ENCODE assay signal across 25 cellular contexts in the genomic region with DNA sequence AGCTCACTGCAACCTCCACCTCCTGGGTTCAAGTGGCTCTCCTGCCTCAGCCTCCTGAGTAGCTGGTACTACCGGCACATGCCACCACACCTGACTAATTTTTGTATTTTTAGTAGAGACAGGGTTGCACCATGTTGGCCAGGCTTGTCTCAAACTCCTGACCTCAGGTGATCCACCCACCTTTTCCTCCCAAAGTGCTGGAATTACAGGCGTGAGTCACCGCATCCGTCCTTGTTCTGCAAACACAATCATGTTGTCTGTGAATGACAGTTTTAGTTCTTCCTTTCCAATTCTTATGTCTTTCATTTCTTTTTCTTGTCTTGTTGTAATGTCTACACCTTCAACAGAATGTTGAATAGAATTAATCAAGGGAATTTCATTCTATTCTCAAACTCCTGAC. TPM values are rescaled to one million over a fixed set of nuclear protein-coding genes. Genes with fewer than 3 reads are reported as not detected.
"Had no signal": no experiment of that assay in that cellular context is flagged by ENCODE, and none has a peak within 500 bp of the region (broad histone marks: within the 10 kb centered on the region; RNA-seq: fewer than 3 reads in every experiment).

No MANE protein-coding gene starts in this region.

- H3K4me3 ChIP-seq: esophagus muscularis mucosa, heart right ventricle, psoas muscle, spleen, stomach, thoracic aorta, transverse colon had no signal

- H3K36me3 ChIP-seq: esophagus muscularis mucosa, gastrocnemius medialis, heart right ventricle, spleen, stomach, thoracic aorta, transverse colon had no signal

- H3K27me3 ChIP-seq: transverse colon had no signal

- H3K9me3 ChIP-seq: esophagus muscularis mucosa, gastrocnemius medialis, psoas muscle, thoracic aorta, transverse colon had no signal

- DNase-seq: effector memory CD4-positive, alpha-beta T cell; gastrocnemius medialis; heart right ventricle; hypothalamus; islet precursor cell; psoas muscle; retina; spleen; stimulated activated CD4-positive, alpha-beta T cell treated with anti-CD3 and anti-CD28 coated beads, Interleukin-15, amount 100 ng/mL, for 24 hours; stimulated activated CD4-positive, alpha-beta T cell treated with anti-CD3 and anti-CD28 coated beads, Interleukin-1b, Interleukin-23, amount 100 ng/mL, for 48 hours; stimulated activated CD4-positive, alpha-beta T cell treated with anti-CD3 and anti-CD28 coated beads, Interleukin-4, amount 100 ng/mL, for 4 hours; stimulated activated naive CD4-positive, alpha-beta T cell; stomach; substantia nigra; transverse colon had no signal

- FAIRE-seq: endometrium had no signal

- ATAC-seq: gastrocnemius medialis, heart right ventricle, left lobe of liver, psoas muscle, sciatic nerve had no signal

- H3K27ac ChIP-seq: epithelial cell of prostate, esophagus muscularis mucosa, gastrocnemius medialis, heart right ventricle, psoas muscle, spleen, stomach, thoracic aorta, transverse colon had no signal

- H3K4me1 ChIP-seq: gastrocnemius medialis, psoas muscle had no signal

RNA-seq across cellular contexts. Expression of a gene that starts 16.3 kb away (rescaled TPM):
- total RNA-seq: esophagus muscularis mucosa, fibroblast of villous mesenchyme, left lobe of liver, mesothelial cell of epicardium, osteoblast, sciatic nerve, spleen, stomach, thoracic aorta, transverse colon, ureter had no signal
- polyA plus RNA-seq: spleen, stomach had no signal
